Comparison of ENCODE assay signal across 10 cellular contexts in genomic region chr19:49373174-49373573, GRCh38. TPM values are rescaled to one million over a fixed set of nuclear protein-coding genes. Genes with fewer than 3 reads are reported as not detected.
"Had no signal": no experiment of that assay in that cellular context is flagged by ENCODE, and none has a peak within 500 bp of the region (broad histone marks: within the 10 kb centered on the region; RNA-seq: fewer than 3 reads in every experiment).

No MANE protein-coding gene starts in this region.

RNA-seq across cellular contexts. Expression of gene DKKL1, which starts 9.5 kb away (rescaled TPM):
- total RNA-seq: MCF 10A; NCI-H460; PC-9; Right ventricle myocardium inferior; T-cell; T-helper 1 cell treated with Interleukin-12 subunit alpha and Interleukin-12 subunit beta and Interleukin-4 antibody, amounts not matched to agents 30 ng/mL and 1 ng/mL, for 36 hours; T-helper 17 cell had no signal

RNA-seq across cellular contexts. Expression of gene TEAD2, which starts 11.0 kb away (rescaled TPM):
- total RNA-seq: T-helper 1 cell treated with Interleukin-12 subunit alpha and Interleukin-12 subunit beta and Interleukin-4 antibody, amounts not matched to agents 30 ng/mL and 1 ng/mL, for 36 hours had no signal

RNA-seq across cellular contexts. Expression of gene KASH5, which starts 14.9 kb away (rescaled TPM):
- total RNA-seq: MCF 10A; NCI-H460; Right ventricle myocardium inferior; RPMI7951; SJCRH30; SK-MEL-5; T-helper 1 cell treated with Interleukin-12 subunit alpha and Interleukin-12 subunit beta and Interleukin-4 antibody, amounts not matched to agents 30 ng/mL and 1 ng/mL, for 36 hours had no signal

RNA-seq across cellular contexts. Expression of gene CD37, which starts 38.0 kb away (rescaled TPM):
- total RNA-seq: MCF 10A, NCI-H460, PC-9, RPMI7951, SJCRH30, SK-MEL-5 had no signal

RNA-seq across cellular contexts. Expression of gene SLC6A16, which starts 48.2 kb away (rescaled TPM):
- total RNA-seq: MCF 10A had no signal
